8 cellular contexts compared by ENCODE assay signal in the genomic region with DNA sequence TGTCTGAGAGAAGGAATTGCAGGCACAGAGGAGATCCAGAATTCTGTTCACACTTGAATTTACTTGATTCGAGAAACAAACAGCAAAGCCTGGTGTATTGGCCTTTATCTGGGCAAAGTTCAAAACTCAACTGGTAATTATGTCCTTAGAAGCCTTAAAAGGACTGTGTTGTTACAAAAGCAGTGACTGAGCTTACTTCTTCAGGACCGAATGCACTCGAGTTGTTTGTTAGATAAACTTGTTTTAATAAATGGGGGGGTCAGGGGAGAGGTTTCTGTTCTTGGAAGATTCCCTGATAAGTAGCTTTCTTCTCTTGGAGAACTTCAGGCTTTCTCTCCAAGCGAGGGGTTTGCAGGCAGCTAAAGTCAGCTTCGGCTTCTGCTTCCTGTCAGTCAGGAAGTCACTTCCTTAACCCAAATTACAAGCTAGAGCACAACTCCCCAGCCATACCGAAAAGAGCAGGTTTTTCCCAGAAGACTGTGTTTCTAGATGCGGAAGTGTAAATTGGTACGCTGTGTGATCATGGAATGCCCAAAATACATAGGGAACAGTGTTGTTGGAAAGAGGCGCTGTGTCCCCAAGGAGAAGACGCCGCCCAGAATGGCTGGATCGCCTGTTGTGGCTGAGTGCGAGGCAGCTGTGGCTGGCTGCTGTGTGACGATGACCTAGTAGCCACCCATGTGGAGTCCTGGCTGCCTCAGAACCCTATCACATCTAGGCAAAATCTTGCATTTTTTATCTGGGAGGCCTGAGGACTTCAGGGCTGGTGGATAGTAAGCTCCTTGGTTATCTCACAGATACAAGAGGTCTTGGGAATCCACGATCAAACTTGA.
DNase-seq lines count a peak whose midpoint lies in the region; ATAC-seq and TF ChIP-seq lines count a peak whose summit lies in the region.

No MANE protein-coding gene starts in this region.

- DNase-seq in Kasumi-1 (lab: John Stamatoyannopoulos, UW) (peak; percentile 87 to 90), astrocyte of the hippocampus (ENCODE audit: low read depth, low spot score) (peak; percentile 18), left lung (no peak), substantia nigra (lab: John Stamatoyannopoulos, UW) (peak in 41 of 49 donors; percentile 12 to 84 (median 47)), NCI-H2081 treated with DMSO at 0.1 percent for 48 hours (lab: John Stamatoyannopoulos, UW) (no peak), DMS153 treated with DMSO at 0.1 percent for 48 hours (lab: John Stamatoyannopoulos, UW; ENCODE audit: unreplicated experiment) (no peak), NCI-H146 treated with DMSO at 0.1 percent for 48 hours (lab: John Stamatoyannopoulos, UW; ENCODE audit: unreplicated experiment) (no peak)

- H3K27ac ChIP-seq in left lung, result peak overlapping the region; percentile 53 to 64
- H3K27ac ChIP-seq in substantia nigra (ENCODE audit: low read depth, low read length, poor library complexity, severe bottlenecking), result peak overlapping the region; percentile 56

- no peak overlapping the region for H3K4me3 ChIP-seq in left lung

- no peaks in the 10 kb centered on the region for H3K27me3 ChIP-seq in left lung

- ATAC-seq in left lung (peak; percentile 5), HG02610 (IDR thresholded peaks at IDR 0.05; ENCODE audit: unreplicated experiment) (no peak)

- TF ChIP-seq CTCF in left lung (IDR thresholded peaks at IDR 0.05), result no peak

- H3K4me1 ChIP-seq in left lung, result peaks cover 34 to 53% of the 10 kb centered on the region in 2 donors

- H3K36me3 ChIP-seq in left lung, result no peaks in the 10 kb centered on the region

- H3K9me3 ChIP-seq in left lung, result no peaks in the 10 kb centered on the region

- intact Hi-C loops in left lung (cut with DNase I), result no loop called here

Comparison
In these comparisons a context has a peak if more than half of its experiments do, and no peak if none do; other contexts are left out.
1. DNase-seq: peak in Kasumi-1 (2 of 2), astrocyte of the hippocampus (single experiment) and substantia nigra (41 of 49); none in left lung (0 of 2), NCI-H2081 treated with DMSO at 0.1 percent for 48 hours (single experiment), DMS153 treated with DMSO at 0.1 percent for 48 hours (single experiment) and NCI-H146 treated with DMSO at 0.1 percent for 48 hours (single experiment).